Comparison of ENCODE assay signal across 30 cellular contexts in genomic region chr6:139285590-139285989, GRCh38. TPM values are rescaled to one million over a fixed set of nuclear protein-coding genes. Genes with fewer than 3 reads are reported as not detected.
"Had no signal": no experiment of that assay in that cellular context is flagged by ENCODE, and none has a peak within 500 bp of the region (broad histone marks: within the 10 kb centered on the region; RNA-seq: fewer than 3 reads in every experiment).

No MANE protein-coding gene starts in this region.

- H3K4me3 ChIP-seq: adrenal gland, body of pancreas, breast epithelium, Peyer's patch, SJSA1 had no signal

- H3K9me3 Mint-ChIP-seq: activated T-helper 17 cell treated with anti-CD3 and anti-CD28 coated beads, Interleukin-2, amount 50 U/mL, for 72 hours; T-helper 2 cell treated with Interferon-gamma antibody and Interleukin-4, amounts not matched to agents 5 μg/mL and 100 μg/mL, for 36 hours had no signal

- H3K27me3 Mint-ChIP-seq: activated CD4-positive, alpha-beta T cell treated with anti-CD3 and anti-CD28 coated beads, Interleukin-2, amount 10 ng/mL, durations not matched to agents 24 days and 14 days; activated naive CD8-positive, alpha-beta T cell treated with anti-CD3 and anti-CD28 coated beads, Interleukin-2, amount 10 ng/mL, durations not matched to agents 7 days and 5 days; activated T-helper 17 cell treated with anti-CD3 and anti-CD28 coated beads, Interleukin-2, amount 50 U/mL, for 72 hours had no signal

- H3K4me1 ChIP-seq: body of pancreas, breast epithelium had no signal

- H3K9me3 ChIP-seq: adrenal gland, body of pancreas, breast epithelium, Peyer's patch, SJSA1, SK-N-SH had no signal

- H3K9ac ChIP-seq: KMS-11, SK-N-SH had no signal

- DNase-seq: activated CD4-positive, alpha-beta T cell treated with anti-CD3 and anti-CD28 coated beads, Interleukin-2, amount 10 ng/mL, durations not matched to agents 24 days and 14 days; activated CD4-positive, alpha-beta T cell treated with anti-CD3 and anti-CD28 coated beads, Interleukin-2, amount 50 U/mL, for 4 hours; activated CD8-positive, alpha-beta memory T cell treated with anti-CD3 and anti-CD28 coated beads, Interleukin-2, amount 50 U/mL, for 4 hours; activated effector memory CD4-positive, alpha-beta T cell treated with anti-CD3 and anti-CD28 coated beads, Interleukin-2, amount 50 U/mL, for 16 hours; activated naive CD4-positive, alpha-beta T cell; activated naive CD4-positive, alpha-beta T cell treated with anti-CD3 and anti-CD28 coated beads, Interleukin-2, amount 50 U/mL, for 16 hours; activated naive CD8-positive, alpha-beta T cell treated with anti-CD3 and anti-CD28 coated beads, Interleukin-2, amount 10 ng/mL, durations not matched to agents 7 days and 5 days; activated T-cell treated with anti-CD3 and anti-CD28 coated beads for 4 hours; activated T-cell treated with anti-CD3 and anti-CD28 coated beads, Interleukin-2, amount 50 U/mL, for 48 hours; adrenal gland; body of pancreas; MM.1S; MV-4-11; NCI-H1092; NCI-H1436 treated with DMSO at 0.1 percent for 48 hours; NCI-H1694 treated with DMSO at 0.1 percent for 48 hours; NCI-H2029; NCI-H345; NCI-H524 treated with DMSO at 0.1 percent for 48 hours; Peyer's patch; RPMI8226; SHP77 treated with DMSO at 0.1 percent for 48 hours; SK-N-SH had no signal

- H3K27ac ChIP-seq: body of pancreas, breast epithelium, KMS-11, Peyer's patch, SJSA1 had no signal

- H3K4me3 Mint-ChIP-seq: activated CD4-positive, alpha-beta T cell treated with anti-CD3 and anti-CD28 coated beads, Interleukin-2, amount 10 ng/mL, durations not matched to agents 24 days and 14 days; activated naive CD8-positive, alpha-beta T cell treated with anti-CD3 and anti-CD28 coated beads, Interleukin-2, amount 10 ng/mL, durations not matched to agents 7 days and 5 days; activated T-helper 17 cell treated with anti-CD3 and anti-CD28 coated beads, Interleukin-2, amount 50 U/mL, for 72 hours; T-helper 1 cell treated with Interleukin-12 subunit alpha and Interleukin-12 subunit beta and Interleukin-4 antibody, amounts not matched to agents 30 μg/mL and 1 μg/mL, for 36 hours; T-helper 2 cell treated with Interferon-gamma antibody and Interleukin-4, amounts not matched to agents 5 μg/mL and 100 μg/mL, for 36 hours had no signal

- H3K27ac Mint-ChIP-seq: activated CD4-positive, alpha-beta T cell treated with anti-CD3 and anti-CD28 coated beads, Interleukin-2, amount 10 ng/mL, durations not matched to agents 24 days and 14 days; activated naive CD8-positive, alpha-beta T cell treated with anti-CD3 and anti-CD28 coated beads, Interleukin-2, amount 10 ng/mL, durations not matched to agents 7 days and 5 days; activated T-helper 17 cell treated with anti-CD3 and anti-CD28 coated beads, Interleukin-2, amount 50 U/mL, for 72 hours; T-helper 1 cell treated with Interleukin-12 subunit alpha and Interleukin-12 subunit beta and Interleukin-4 antibody, amounts not matched to agents 30 μg/mL and 1 μg/mL, for 36 hours; T-helper 2 cell treated with Interferon-gamma antibody and Interleukin-4, amounts not matched to agents 5 μg/mL and 100 μg/mL, for 36 hours had no signal

- H3K4me2 ChIP-seq: KMS-11, SK-N-SH had no signal

- ATAC-seq: activated T-helper 17 cell treated with anti-CD3 and anti-CD28 coated beads, Interleukin-2, amount 50 U/mL, for 72 hours; body of pancreas had no signal

- H3K36me3 ChIP-seq: adrenal gland, breast epithelium, Peyer's patch, SJSA1 had no signal

- H3K27me3 ChIP-seq: adrenal gland, body of pancreas, breast epithelium, Peyer's patch, SJSA1 had no signal

RNA-seq across cellular contexts. Expression of gene TXLNB, which starts 6.2 kb away (rescaled TPM):
- total RNA-seq: body of pancreas, NCI-H460, SJSA1 had no signal
